ENCODE assay signal across 1 cellular context in genomic region chr6:27863962-27864905, GRCh38.
TF ChIP-seq lines count a peak whose summit lies in the region.

No MANE protein-coding gene starts in this region.

TF ChIP-seq in WTC11, 78 proteins besides CTCF, POLR2A, EP300 and RAD21 (continued from another document):
- no peak for TF ChIP-seq USF1 (CRISPR knock-in tag; IDR thresholded peaks at IDR 0.05)
- no peak for TF ChIP-seq ZNF671 (CRISPR knock-in tag; IDR thresholded peaks at IDR 0.05)
- TF ChIP-seq EMX1 (CRISPR knock-in tag; IDR thresholded peaks at IDR 0.05), result no peak
